Comparison of ENCODE assay signal across 24 cellular contexts in genomic region chr4:134677209-134677814, GRCh38.
"Had no signal": no experiment of that assay in that cellular context is flagged by ENCODE, and none has a peak within 500 bp of the region (broad histone marks: within the 10 kb centered on the region; RNA-seq: fewer than 3 reads in every experiment).

No MANE protein-coding gene starts in this region.

- H3K9me3 ChIP-seq: left ventricle myocardium inferior, mucosa of descending colon, ovary, right atrium auricular region, right lobe of liver, tibial nerve, vagina had no signal

- H3K4me1 Mint-ChIP-seq: naive thymus-derived CD4-positive, alpha-beta T cell; stimulated activated memory B cell treated with anti-CD40 and anti-IgM and Interleukin-4, amounts not matched to agents 10 μg/mL and 1 μg/mL and 100 μg/mL, for 72 hours; stimulated activated naive CD8-positive, alpha-beta T cell treated with anti-CD3 and anti-CD28 coated beads, Interleukin-15, amount 100 ng/mL, for 72 hours had no signal

- H3K4me2 ChIP-seq: smooth muscle cell had no signal

- H3K36me3 Mint-ChIP-seq: naive thymus-derived CD4-positive, alpha-beta T cell; stimulated activated memory B cell treated with anti-CD40 and anti-IgM and Interleukin-4, amounts not matched to agents 10 μg/mL and 1 μg/mL and 100 μg/mL, for 72 hours; type B pancreatic cell had no signal

- H3K36me3 ChIP-seq: left ventricle myocardium inferior, ovary, right atrium auricular region, right lobe of liver, tibial nerve, vagina had no signal

- H3K27ac Mint-ChIP-seq: naive thymus-derived CD4-positive, alpha-beta T cell; natural killer cell treated with Interleukin-12 subunit alpha and Interleukin-12 subunit beta and Interleukin-15 and Interleukin-18, amount 100 ng/mL, for 72 hours; progenitor cell of endocrine pancreas; stimulated activated memory B cell treated with anti-CD40 and anti-IgM and Interleukin-4, amounts not matched to agents 10 μg/mL and 1 μg/mL and 100 μg/mL, for 72 hours; stimulated activated naive CD8-positive, alpha-beta T cell treated with anti-CD3 and anti-CD28 coated beads, Interleukin-15, amount 100 ng/mL, for 72 hours; type B pancreatic cell had no signal

- H3K27me3 Mint-ChIP-seq: naive thymus-derived CD4-positive, alpha-beta T cell; natural killer cell treated with Interleukin-12 subunit alpha and Interleukin-12 subunit beta and Interleukin-15 and Interleukin-18, amount 100 ng/mL, for 72 hours; progenitor cell of endocrine pancreas; stimulated activated memory B cell treated with anti-CD40 and anti-IgM and Interleukin-4, amounts not matched to agents 10 μg/mL and 1 μg/mL and 100 μg/mL, for 72 hours; stimulated activated naive CD8-positive, alpha-beta T cell treated with anti-CD3 and anti-CD28 coated beads, Interleukin-15, amount 100 ng/mL, for 72 hours; type B pancreatic cell had no signal

- DNase-seq: hypothalamus; islet precursor cell; left ventricle myocardium inferior; midbrain; mucosa of descending colon; naive thymus-derived CD4-positive, alpha-beta T cell; ovary; right lobe of liver; stimulated activated CD4-positive, alpha-beta T cell treated with anti-CD3 and anti-CD28 coated beads, Interleukin-1b, Interleukin-23, amount 100 ng/mL, for 48 hours; stimulated activated CD4-positive, alpha-beta T cell treated with anti-CD3 and anti-CD28 coated beads, Interleukin-2, amount 100 ng/mL, for 48 hours; stimulated activated CD4-positive, alpha-beta T cell treated with anti-CD3 and anti-CD28 coated beads, Interleukin-4, amount 100 ng/mL, for 4 hours; stimulated activated CD8-positive, alpha-beta memory T cell treated with anti-CD3 and anti-CD28 coated beads, Interleukin-4, amount 100 ng/mL, for 48 hours; stimulated activated naive CD4-positive, alpha-beta T cell treated with Interleukin-2 at 50 U/mL for 16 hours; stimulated activated naive CD8-positive, alpha-beta T cell treated with anti-CD3 and anti-CD28 coated beads, Interleukin-15, amount 100 ng/mL, for 72 hours; substantia nigra had no signal

- H3K27me3 ChIP-seq: ovary, right atrium auricular region, right lobe of liver, tibial nerve, vagina had no signal

- ATAC-seq: mucosa of descending colon; naive thymus-derived CD4-positive, alpha-beta T cell; natural killer cell treated with Interleukin-12 subunit alpha and Interleukin-12 subunit beta and Interleukin-15 and Interleukin-18, amount 100 ng/mL, for 72 hours; right lobe of liver; stimulated activated memory B cell treated with anti-CD40 and anti-IgM and Interleukin-4, amounts not matched to agents 10 μg/mL and 1 μg/mL and 100 μg/mL, for 72 hours; stimulated activated naive CD8-positive, alpha-beta T cell treated with anti-CD3 and anti-CD28 coated beads, Interleukin-15, amount 100 ng/mL, for 72 hours had no signal

- H3K4me1 ChIP-seq: left ventricle myocardium inferior, right atrium auricular region, right lobe of liver, tibial nerve, vagina had no signal

- H3K4me3 ChIP-seq: left ventricle myocardium inferior, lung, mucosa of descending colon, ovary, right atrium auricular region, right lobe of liver, smooth muscle cell, tibial nerve, vagina had no signal

- H3K27ac ChIP-seq: left ventricle myocardium inferior, ovary, right atrium auricular region, right lobe of liver, tibial nerve, vagina had no signal

- H3K4me3 Mint-ChIP-seq: naive thymus-derived CD4-positive, alpha-beta T cell; natural killer cell treated with Interleukin-12 subunit alpha and Interleukin-12 subunit beta and Interleukin-15 and Interleukin-18, amount 100 ng/mL, for 72 hours; stimulated activated memory B cell treated with anti-CD40 and anti-IgM and Interleukin-4, amounts not matched to agents 10 μg/mL and 1 μg/mL and 100 μg/mL, for 72 hours; stimulated activated naive CD8-positive, alpha-beta T cell treated with anti-CD3 and anti-CD28 coated beads, Interleukin-15, amount 100 ng/mL, for 72 hours; type B pancreatic cell had no signal
